29 cellular contexts compared by ENCODE assay signal in the genomic region with DNA sequence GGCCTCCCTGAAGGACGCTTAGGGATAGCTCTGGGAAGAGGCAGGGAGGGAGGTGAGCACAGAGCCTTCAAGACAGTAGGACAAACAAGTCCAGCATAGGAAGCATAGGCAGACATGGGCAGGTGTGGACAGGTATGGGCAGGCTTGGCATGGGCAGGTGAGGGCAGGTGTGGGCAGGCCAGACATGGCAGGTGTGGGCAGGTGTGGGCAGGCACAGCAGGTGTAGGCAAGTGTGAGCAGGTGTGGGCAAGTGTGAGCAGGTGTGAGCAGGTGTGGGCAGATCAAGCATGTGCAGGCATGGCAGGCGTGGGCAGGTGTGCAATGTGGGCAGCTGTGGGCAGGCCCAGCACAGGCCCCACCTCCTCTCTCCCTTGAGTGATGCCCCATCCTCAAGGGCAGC.
DNase-seq lines count a peak whose midpoint lies in the region; ATAC-seq and TF ChIP-seq lines count a peak whose summit lies in the region.
"Had no signal": no experiment of that assay in that cellular context is flagged by ENCODE, and none has a peak within 500 bp of the region (broad histone marks: within the 10 kb centered on the region; RNA-seq: fewer than 3 reads in every experiment).

No MANE protein-coding gene starts in this region.

- WGBS in stomach, 5 donors = 86 to 93% (median 88%) methylated on average over 2 of the region's 2 CpGs

- H3K27me3 Mint-ChIP-seq in natural killer cell treated with Interleukin-12 subunit alpha and Interleukin-12 subunit beta and Interleukin-15 and Interleukin-18, amount 100 ng/mL, for 72 hours = peaks cover 0 to 9% of the 10 kb centered on the region in 2 donors
- H3K27me3 Mint-ChIP-seq in CD4-positive, alpha-beta memory T cell = peaks cover 2 to 4% of the 10 kb centered on the region in 2 donors
- H3K27me3 Mint-ChIP-seq: activated CD8-positive, alpha-beta memory T cell treated with anti-CD3 and anti-CD28 coated beads, Interleukin-2, amount 10 ng/mL, durations not matched to agents 7 days and 5 days had no signal

- no peak overlapping the region for H3K4me3 ChIP-seq in stomach
- no peak overlapping the region for H3K4me3 ChIP-seq in CD4-positive, alpha-beta memory T cell (ENCODE audit: low read length in 2 of 2)
- H3K4me3 ChIP-seq: MG63 had no signal

- no peak for TF ChIP-seq EP300 in stomach (IDR thresholded peaks at IDR 0.05)

- no peak overlapping the region for H3K27ac ChIP-seq in stomach
- no peak overlapping the region for H3K27ac ChIP-seq in CD4-positive, alpha-beta memory T cell (ENCODE audit: low read depth, low read length)

- no peaks in the 10 kb centered on the region for H3K36me3 Mint-ChIP-seq in natural killer cell treated with Interleukin-12 subunit alpha and Interleukin-12 subunit beta and Interleukin-15 and Interleukin-18, amount 100 ng/mL, for 72 hours
- no peaks in the 10 kb centered on the region for H3K36me3 Mint-ChIP-seq in CD4-positive, alpha-beta memory T cell
- H3K36me3 Mint-ChIP-seq: activated CD8-positive, alpha-beta memory T cell treated with anti-CD3 and anti-CD28 coated beads, Interleukin-2, amount 10 ng/mL, durations not matched to agents 7 days and 5 days; CD4-positive, CD25-positive, alpha-beta regulatory T cell; mesothelial cell of epicardium; naive B cell had no signal

- H3K4me1 ChIP-seq in stomach = peaks cover 0 to 10% (median under 1%) of the 10 kb centered on the region in 4 donors
- no peaks in the 10 kb centered on the region for H3K4me1 ChIP-seq in CD4-positive, alpha-beta memory T cell (ENCODE audit: insufficient read depth, low read length)

- H3K4me3 Mint-ChIP-seq in natural killer cell treated with Interleukin-12 subunit alpha and Interleukin-12 subunit beta and Interleukin-15 and Interleukin-18, amount 100 ng/mL, for 72 hours = no peak overlapping the region
- H3K4me3 Mint-ChIP-seq in CD4-positive, alpha-beta memory T cell = no peak overlapping the region
- H3K4me3 Mint-ChIP-seq: activated CD4-positive, alpha-beta T cell treated with anti-CD3 and anti-CD28 coated beads, Interleukin-2, amount 10 ng/mL, durations not matched to agents 24 days and 14 days; activated CD8-positive, alpha-beta memory T cell treated with anti-CD3 and anti-CD28 coated beads, Interleukin-2, amount 10 ng/mL, durations not matched to agents 7 days and 5 days; CD4-positive, CD25-positive, alpha-beta regulatory T cell; mesothelial cell of epicardium; naive B cell had no signal

- intact Hi-C loops in stomach (cut with DNase I; ENCODE audit: low total_unique reads) = no loop called here
- intact Hi-C loops in CD4-positive, alpha-beta memory T cell (cut with micrococcal nuclease) = no loop called here

- H3K27ac Mint-ChIP-seq in natural killer cell treated with Interleukin-12 subunit alpha and Interleukin-12 subunit beta and Interleukin-15 and Interleukin-18, amount 100 ng/mL, for 72 hours = no peak overlapping the region
- no peak overlapping the region for H3K27ac Mint-ChIP-seq in CD4-positive, alpha-beta memory T cell
- H3K27ac Mint-ChIP-seq: activated CD4-positive, alpha-beta T cell treated with anti-CD3 and anti-CD28 coated beads, Interleukin-2, amount 10 ng/mL, durations not matched to agents 24 days and 14 days; activated CD8-positive, alpha-beta memory T cell treated with anti-CD3 and anti-CD28 coated beads, Interleukin-2, amount 10 ng/mL, durations not matched to agents 7 days and 5 days; CD4-positive, CD25-positive, alpha-beta regulatory T cell; mesothelial cell of epicardium; naive B cell had no signal

- no peaks in the 10 kb centered on the region for H3K9me3 Mint-ChIP-seq in natural killer cell treated with Interleukin-12 subunit alpha and Interleukin-12 subunit beta and Interleukin-15 and Interleukin-18, amount 100 ng/mL, for 72 hours
- peaks cover 0 to 2% (median 0%) of the 10 kb centered on the region in 8 donors for H3K9me3 Mint-ChIP-seq in CD4-positive, alpha-beta memory T cell
- H3K9me3 Mint-ChIP-seq: activated CD4-positive, alpha-beta T cell treated with anti-CD3 and anti-CD28 coated beads, Interleukin-2, amount 10 ng/mL, durations not matched to agents 24 days and 14 days; mesothelial cell of epicardium; naive B cell had no signal

- POLR2A ChIA-PET in CD4-positive, alpha-beta memory T cell (lab: Charles Lee; ENCODE audit: partially characterized antibody) = no interaction called here

- peak; percentile 43 to 51 for ATAC-seq in natural killer cell treated with Interleukin-12 subunit alpha and Interleukin-12 subunit beta and Interleukin-15 and Interleukin-18, amount 100 ng/mL, for 72 hours
- ATAC-seq: activated CD8-positive, alpha-beta memory T cell treated with anti-CD3 and anti-CD28 coated beads, Interleukin-2, amount 10 ng/mL, durations not matched to agents 7 days and 5 days; left ventricle myocardium superior had no signal

- DNase-seq in NCI-H1436 (lab: John Stamatoyannopoulos, UW) (peak; percentile 19), NCI-H1436 treated with DMSO at 0.1 percent for 48 hours (lab: John Stamatoyannopoulos, UW) (no peak), DMS53 treated with DMSO at 0.1 percent for 48 hours (lab: John Stamatoyannopoulos, UW; ENCODE audit: unreplicated experiment) (peak; percentile 48), NCI-H526 treated with DMSO at 0.1 percent for 48 hours (lab: John Stamatoyannopoulos, UW) (peak; percentile 17), stomach (no peak), COLO829 (ENCODE audit: low spot score) (no peak)
- no peak for DNase-seq in natural killer cell treated with Interleukin-12 subunit alpha and Interleukin-12 subunit beta and Interleukin-15 and Interleukin-18, amount 100 ng/mL, for 72 hours (ENCODE audit: low spot score)
- DNase-seq in CD4-positive, alpha-beta memory T cell = no peak
- DNase-seq: activated CD4-positive, alpha-beta T cell treated with anti-CD3 and anti-CD28 coated beads, Interleukin-2, amount 10 ng/mL, durations not matched to agents 24 days and 14 days; activated CD8-positive, alpha-beta memory T cell treated with anti-CD3 and anti-CD28 coated beads, Interleukin-2, amount 10 ng/mL, durations not matched to agents 7 days and 5 days; activated naive CD4-positive, alpha-beta T cell treated with Interleukin-2 at 50 U/mL for 16 hours; activated T-cell treated with anti-CD3 and anti-CD28 coated beads, Interleukin-2, amount 50 U/mL, for 48 hours; CD4-positive, CD25-positive, alpha-beta regulatory T cell; cerebellar nuclear complex; DND-41; HCEC 1CT; KBM-7; left ventricle myocardium superior; MG63; naive B cell; NCI-H1694; NCI-H2227 treated with DMSO at 0.1 percent for 48 hours; NK-92 treated with Interleukin-12 subunit alpha and Interleukin-12 subunit beta, amount 100 ng/mL, for 24 hours; occipital lobe; SHP77 treated with DMSO at 0.1 percent for 48 hours; stimulated activated naive CD4-positive, alpha-beta T cell; SW 1271; T-helper 9 cell had no signal

- H3K4me1 Mint-ChIP-seq in natural killer cell treated with Interleukin-12 subunit alpha and Interleukin-12 subunit beta and Interleukin-15 and Interleukin-18, amount 100 ng/mL, for 72 hours (ENCODE audit: low read depth in 2 of 2) = no peaks in the 10 kb centered on the region
- H3K4me1 Mint-ChIP-seq in CD4-positive, alpha-beta memory T cell = no peaks in the 10 kb centered on the region
- H3K4me1 Mint-ChIP-seq: activated CD4-positive, alpha-beta T cell treated with anti-CD3 and anti-CD28 coated beads, Interleukin-2, amount 10 ng/mL, durations not matched to agents 24 days and 14 days; activated CD8-positive, alpha-beta memory T cell treated with anti-CD3 and anti-CD28 coated beads, Interleukin-2, amount 10 ng/mL, durations not matched to agents 7 days and 5 days; CD4-positive, CD25-positive, alpha-beta regulatory T cell; naive B cell had no signal

- TF ChIP-seq CTCF in stomach (IDR thresholded peaks at IDR 0.05) = no peak

- TF ChIP-seq POLR2A in stomach (IDR thresholded peaks at IDR 0.05) = no peak

- CTCF ChIA-PET in CD4-positive, alpha-beta memory T cell (lab: Charles Lee; ENCODE audit: partially characterized antibody) = no interaction called here

- no peaks in the 10 kb centered on the region for H3K9me3 ChIP-seq in stomach
- H3K9me3 ChIP-seq in CD4-positive, alpha-beta memory T cell (ENCODE audit: control insufficient read depth in 1 of 2, low read length in 2 of 2) = no peaks in the 10 kb centered on the region
- H3K9me3 ChIP-seq: MG63 had no signal

- no peaks in the 10 kb centered on the region for H3K27me3 ChIP-seq in stomach
- no peaks in the 10 kb centered on the region for H3K27me3 ChIP-seq in CD4-positive, alpha-beta memory T cell (ENCODE audit: insufficient read depth, low read length)
- H3K27me3 ChIP-seq: MG63 had no signal

- no peaks in the 10 kb centered on the region for H3K36me3 ChIP-seq in stomach
- no peaks in the 10 kb centered on the region for H3K36me3 ChIP-seq in CD4-positive, alpha-beta memory T cell (ENCODE audit: insufficient read depth, low read length)
- H3K36me3 ChIP-seq: MG63 had no signal

Comparison
In these comparisons a context has a peak if more than half of its experiments do, and no peak if none do; other contexts are left out.
1. DNase-seq: peak in NCI-H1436 (single experiment), DMS53 treated with DMSO at 0.1 percent for 48 hours (single experiment) and NCI-H526 treated with DMSO at 0.1 percent for 48 hours (single experiment); none in NCI-H1436 treated with DMSO at 0.1 percent for 48 hours (single experiment), natural killer cell treated with Interleukin-12 subunit alpha and Interleukin-12 subunit beta and Interleukin-15 and Interleukin-18, amount 100 ng/mL, for 72 hours (single experiment), stomach (single experiment), CD4-positive, alpha-beta memory T cell (0 of 5) and COLO829 (single experiment).